Comparison of ENCODE assay signal across 8 cellular contexts in genomic region chr2:173571021-173571821, GRCh38.
DNase-seq lines count a peak whose midpoint lies in the region; ATAC-seq and TF ChIP-seq lines count a peak whose summit lies in the region.

No MANE protein-coding gene starts in this region.

- DNase-seq in COLO829 (ENCODE audit: low spot score): peak; percentile 16
- DNase-seq in Peyer's patch: no peak
- DNase-seq in foreskin keratinocyte: peak in 1 of 2 donors; percentile 35
- peak; percentile 62 for DNase-seq in superior temporal gyrus (ENCODE audit: extremely low spot score)
- DNase-seq in OCI-M2 (lab: John Stamatoyannopoulos, UW; ENCODE audit: unreplicated experiment): no peak
- no peak for DNase-seq in stimulated activated CD4-positive, alpha-beta T cell treated with anti-CD3 and anti-CD28 coated beads, Interleukin-2, amount 100 ng/mL, for 24 hours

- H3K4me3 ChIP-seq in HUES64 (ENCODE audit: low read length): peak overlapping the region; percentile 40
- H3K4me3 ChIP-seq in Peyer's patch: no peak overlapping the region

- no peaks in the 10 kb centered on the region for H3K36me3 ChIP-seq in HUES64 (ENCODE audit: insufficient read depth, low read length)
- H3K36me3 ChIP-seq in Peyer's patch: no peaks in the 10 kb centered on the region

- TF ChIP-seq CTCF in Peyer's patch (IDR thresholded peaks at IDR 0.05) (peak in 4 of 6 experiments; percentile 23 to 43 (median 34)), foreskin keratinocyte (conservative IDR thresholded peaks at IDR 0.05) (peak; percentile 71)

- WGBS in HUES64: 7% methylated on average over 8 of the region's 10 CpGs

- TF ChIP-seq POLR2A in Peyer's patch (IDR thresholded peaks at IDR 0.05): no peak

- H3K27me3 ChIP-seq in HUES64 (ENCODE audit: insufficient read depth, low read length): no peaks in the 10 kb centered on the region
- no peaks in the 10 kb centered on the region for H3K27me3 ChIP-seq in Peyer's patch
- no peaks in the 10 kb centered on the region for H3K27me3 ChIP-seq in foreskin keratinocyte

- H3K4me1 ChIP-seq in HUES64 (ENCODE audit: insufficient read depth, low read length): peaks cover 25% of the 10 kb centered on the region
- peaks cover 0 to 13% (median 0%) of the 10 kb centered on the region in 4 donors for H3K4me1 ChIP-seq in Peyer's patch
- H3K4me1 ChIP-seq in foreskin keratinocyte: peaks cover 9% of the 10 kb centered on the region

- peak overlapping the region; percentile 28; the same call in 1 of the 2 replicates for H3K9ac ChIP-seq in HUES64 (ENCODE audit: low read depth, low read length)

- H3K27ac ChIP-seq in HUES64 (ENCODE audit: low read depth, low read length): peak overlapping the region; percentile 32; the same call in 1 of the 2 replicates
- H3K27ac ChIP-seq in Peyer's patch: peak overlapping the region in 3 of 4 donors; percentile 30 to 76 (median 52)
- no peak overlapping the region for H3K27ac ChIP-seq in foreskin keratinocyte

- ATAC-seq in foreskin keratinocyte (peak; percentile 25), GM18907 (IDR thresholded peaks at IDR 0.05; ENCODE audit: unreplicated experiment) (no peak)

- H3K9me3 ChIP-seq in HUES64 (ENCODE audit: insufficient read depth, low read depth, low read length): no peaks in the 10 kb centered on the region
- no peaks in the 10 kb centered on the region for H3K9me3 ChIP-seq in Peyer's patch

Comparison
In these comparisons a context has a peak if more than half of its experiments do, and no peak if none do; other contexts are left out.
1. DNase-seq: peak in COLO829 (single experiment) and superior temporal gyrus (single experiment); none in Peyer's patch (0 of 3), OCI-M2 (single experiment) and stimulated activated CD4-positive, alpha-beta T cell treated with anti-CD3 and anti-CD28 coated beads, Interleukin-2, amount 100 ng/mL, for 24 hours (0 of 2).